In genomic region chr17:72561266-72561665, GRCh38 we compare ENCODE assay signal across 18 cellular contexts.
"Had no signal": no experiment of that assay in that cellular context is flagged by ENCODE, and none has a peak within 500 bp of the region (broad histone marks: within the 10 kb centered on the region; RNA-seq: fewer than 3 reads in every experiment).

No MANE protein-coding gene starts in this region.

- H3K27ac Mint-ChIP-seq: activated CD4-positive, alpha-beta memory T cell treated with anti-CD3 and anti-CD28 coated beads, Interleukin-2, amount 10 ng/mL, durations not matched to agents 7 days and 5 days; activated CD4-positive, alpha-beta T cell treated with anti-CD3 and anti-CD28 coated beads, Interleukin-2, amount 10 ng/mL, durations not matched to agents 24 days and 14 days; activated naive CD4-positive, alpha-beta T cell treated with anti-CD3 and anti-CD28 coated beads for 36 hours; activated T-cell treated with anti-CD3 and anti-CD28 coated beads, Interleukin-2, amount 50 U/mL, for 72 hours; endodermal cell; naive thymus-derived CD4-positive, alpha-beta T cell had no signal

- ATAC-seq: activated CD4-positive, CD25-positive, alpha-beta regulatory T cell treated with anti-CD3 and anti-CD28 coated beads, Interleukin-2, amount 50 U/mL, for 24 hours; stimulated activated naive CD8-positive, alpha-beta T cell treated with anti-CD3 and anti-CD28 coated beads, Interleukin-15, Interleukin-2, amounts not matched to agents 100 U/mL and 50 U/mL, for 24 hours had no signal

- DNase-seq: activated CD4-positive, alpha-beta memory T cell treated with anti-CD3 and anti-CD28 coated beads, Interleukin-2, amount 10 ng/mL, durations not matched to agents 7 days and 5 days; activated CD4-positive, alpha-beta T cell treated with anti-CD3 and anti-CD28 coated beads, Interleukin-2, amount 10 ng/mL, durations not matched to agents 24 days and 14 days; activated effector memory CD4-positive, alpha-beta T cell treated with Interleukin-2 at 50 U/mL for 16 hours; activated naive CD4-positive, alpha-beta T cell treated with anti-CD3 and anti-CD28 coated beads for 36 hours; activated T-cell treated with anti-CD3 and anti-CD28 coated beads, Interleukin-2, amount 50 U/mL, for 72 hours; cortex of kidney; kidney; naive thymus-derived CD4-positive, alpha-beta T cell; spleen; stimulated activated CD4-positive, alpha-beta T cell treated with anti-CD3 and anti-CD28 coated beads, Interleukin-4, amount 100 ng/mL, for 24 hours; stimulated activated naive CD8-positive, alpha-beta T cell treated with anti-CD3 and anti-CD28 coated beads, Interleukin-15, Interleukin-2, amounts not matched to agents 100 U/mL and 50 U/mL, for 24 hours; T-helper 2 cell had no signal

- H3K4me1 Mint-ChIP-seq: activated CD4-positive, alpha-beta T cell treated with anti-CD3 and anti-CD28 coated beads, Interleukin-2, amount 10 ng/mL, durations not matched to agents 24 days and 14 days had no signal

- H3K4me1 ChIP-seq: prostate gland, spleen had no signal

- H3K27me3 ChIP-seq: thyroid gland had no signal

- H3K27me3 Mint-ChIP-seq: activated CD4-positive, alpha-beta memory T cell treated with anti-CD3 and anti-CD28 coated beads, Interleukin-2, amount 10 ng/mL, durations not matched to agents 7 days and 5 days had no signal

- H3K9me3 Mint-ChIP-seq: activated CD4-positive, alpha-beta memory T cell treated with anti-CD3 and anti-CD28 coated beads, Interleukin-2, amount 10 ng/mL, durations not matched to agents 7 days and 5 days; activated CD4-positive, alpha-beta T cell treated with anti-CD3 and anti-CD28 coated beads, Interleukin-2, amount 10 ng/mL, durations not matched to agents 24 days and 14 days; activated naive CD4-positive, alpha-beta T cell treated with anti-CD3 and anti-CD28 coated beads for 36 hours; activated T-cell treated with anti-CD3 and anti-CD28 coated beads, Interleukin-2, amount 50 U/mL, for 72 hours; endodermal cell; naive thymus-derived CD4-positive, alpha-beta T cell had no signal

- H3K36me3 ChIP-seq: prostate gland, spleen, thyroid gland had no signal

- H3K27ac ChIP-seq: epithelial cell of prostate, prostate gland, spleen, thyroid gland had no signal

- H3K36me3 Mint-ChIP-seq: naive thymus-derived CD4-positive, alpha-beta T cell had no signal

- H3K4me3 ChIP-seq: lung, prostate gland, spleen, thyroid gland had no signal

- H3K4me3 Mint-ChIP-seq: activated CD4-positive, alpha-beta memory T cell treated with anti-CD3 and anti-CD28 coated beads, Interleukin-2, amount 10 ng/mL, durations not matched to agents 7 days and 5 days; activated CD4-positive, alpha-beta T cell treated with anti-CD3 and anti-CD28 coated beads, Interleukin-2, amount 10 ng/mL, durations not matched to agents 24 days and 14 days; activated naive CD4-positive, alpha-beta T cell treated with anti-CD3 and anti-CD28 coated beads for 36 hours; activated T-cell treated with anti-CD3 and anti-CD28 coated beads, Interleukin-2, amount 50 U/mL, for 72 hours; endodermal cell; naive thymus-derived CD4-positive, alpha-beta T cell had no signal

- H3K9me3 ChIP-seq: prostate gland, spleen, thyroid gland had no signal
